In the genomic region with DNA sequence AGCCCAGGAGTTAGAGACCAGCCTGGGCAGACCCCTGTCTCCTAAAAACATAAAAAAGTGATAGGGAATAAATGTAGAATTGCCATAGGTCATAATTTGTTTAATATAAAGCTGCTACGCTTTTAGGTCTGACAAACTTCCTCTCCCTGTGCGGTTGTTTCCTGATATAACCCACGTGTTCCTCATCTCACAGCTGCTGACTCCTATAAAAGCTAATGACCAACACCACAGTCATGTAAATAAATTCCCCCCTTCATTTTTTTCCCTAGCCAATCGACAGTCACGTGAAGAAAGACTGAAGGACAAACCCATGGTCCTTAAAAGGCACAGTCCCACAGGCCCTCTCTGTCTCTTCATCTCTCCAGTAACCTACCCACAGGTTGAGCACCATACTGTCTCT, we compare ENCODE assay signal across 11 cellular contexts. TPM values are rescaled to one million over a fixed set of nuclear protein-coding genes. Genes with fewer than 3 reads are reported as not detected.
DNase-seq lines count a peak whose midpoint lies in the region; ATAC-seq, FAIRE-seq and TF ChIP-seq lines count a peak whose summit lies in the region.
"Had no signal": no experiment of that assay in that cellular context is flagged by ENCODE, and none has a peak within 500 bp of the region (broad histone marks: within the 10 kb centered on the region; RNA-seq: fewer than 3 reads in every experiment).

No MANE protein-coding gene starts in this region.

- H2AFZ ChIP-seq in MM.1S (ENCODE audit: low read length): no peak overlapping the region
- H2AFZ ChIP-seq in K562 (ENCODE audit: low read depth, low read length): no peak overlapping the region
- H2AFZ ChIP-seq: hepatocyte had no signal

- BruUV-seq in K562 (replicated peaks; lab: Mats Ljungman, UMichigan): no TSS peak

- ATAC-seq in activated CD8-positive, alpha-beta memory T cell treated with anti-CD3 and anti-CD28 coated beads, Interleukin-2, amount 10 ng/mL, durations not matched to agents 7 days and 5 days: no peak
- ATAC-seq in K562 (no peak), GM19395 (IDR thresholded peaks at IDR 0.05; ENCODE audit: unreplicated experiment) (no peak)

- no peaks in the 10 kb centered on the region for H3K9me2 ChIP-seq in MM.1S (replicated peaks; ENCODE audit: insufficient read depth, low read length)

- peaks cover 15% of the 10 kb centered on the region for H3K4me1 Mint-ChIP-seq in activated CD8-positive, alpha-beta memory T cell treated with anti-CD3 and anti-CD28 coated beads, Interleukin-2, amount 10 ng/mL, durations not matched to agents 7 days and 5 days
- H3K4me1 Mint-ChIP-seq in progenitor cell of endocrine pancreas (ENCODE audit: low read depth): no peaks in the 10 kb centered on the region

- no peak overlapping the region for H3K9ac ChIP-seq in MM.1S (ENCODE audit: low read length)
- no peak overlapping the region for H3K9ac ChIP-seq in K562 (ENCODE audit: insufficient read depth in 1 of 2, low read depth in 2 of 2, low read length in 2 of 2)
- no peak overlapping the region for H3K9ac ChIP-seq in skeletal muscle satellite cell (ENCODE audit: low read depth, low read length)

- peaks cover 35% of the 10 kb centered on the region for H3K9me3 Mint-ChIP-seq in activated CD8-positive, alpha-beta memory T cell treated with anti-CD3 and anti-CD28 coated beads, Interleukin-2, amount 10 ng/mL, durations not matched to agents 7 days and 5 days (ENCODE audit: low read depth)
- H3K9me3 Mint-ChIP-seq in progenitor cell of endocrine pancreas (ENCODE audit: low read depth): peaks cover 47% of the 10 kb centered on the region

- WGBS in K562 (ENCODE audit: insufficient coverage, low coverage, missing lambda C conversion rate): 16% methylated on average over 5 of the region's 5 CpGs

- H3K4me3 ChIP-seq in MM.1S (ENCODE audit: low read length) (no peak overlapping the region), K562 (no peak overlapping the region), skeletal muscle satellite cell (ENCODE audit: low read length) (peak overlapping the region; percentile 83)
- H3K4me3 ChIP-seq: hepatocyte had no signal

- TF ChIP-seq EP300 in K562 (IDR thresholded peaks at IDR 0.05; ENCODE audit: low read length): no peak

- no peak for FAIRE-seq in K562 (lab: Jason Lieb, UNC)
- FAIRE-seq: TTC549 had no signal

- H3K9me1 ChIP-seq in K562 (ENCODE audit: control insufficient read depth, insufficient read depth, low read length): no peaks in the 10 kb centered on the region

- H3K79me2 ChIP-seq in MM.1S (ENCODE audit: low read length): no peaks in the 10 kb centered on the region
- H3K79me2 ChIP-seq in K562 (ENCODE audit: control insufficient read depth, insufficient read depth, low read length): no peaks in the 10 kb centered on the region
- H3K79me2 ChIP-seq: hepatocyte had no signal

- in situ Hi-C loops in K562 (cut with MboI): no loop called here

- H3K27me3 Mint-ChIP-seq in activated CD8-positive, alpha-beta memory T cell treated with anti-CD3 and anti-CD28 coated beads, Interleukin-2, amount 10 ng/mL, durations not matched to agents 7 days and 5 days: no peaks in the 10 kb centered on the region
- no peaks in the 10 kb centered on the region for H3K27me3 Mint-ChIP-seq in progenitor cell of endocrine pancreas

- TF ChIP-seq RAD21 in K562 (CRISPR knock-in tag; conservative IDR thresholded peaks at IDR 0.05 in 1 of 2, IDR thresholded peaks at IDR 0.05 in 1 of 2): no peak

- H3K4me1 ChIP-seq in MM.1S (ENCODE audit: low read length) (no peaks in the 10 kb centered on the region), K562 (replicated peaks in 1 of 2; ENCODE audit: control insufficient read depth in 2 of 2, insufficient read depth in 2 of 2, low read length in 2 of 2) (peaks cover 0 to 7% of the 10 kb centered on the region in 2 experiments; a peak in 2 of 5 replicates), skeletal muscle satellite cell (ENCODE audit: control insufficient read depth, insufficient read depth, low read length) (no peaks in the 10 kb centered on the region)
- H3K4me1 ChIP-seq: Peyer's patch had no signal

- no peak for DNase-seq in activated CD8-positive, alpha-beta memory T cell treated with anti-CD3 and anti-CD28 coated beads, Interleukin-2, amount 10 ng/mL, durations not matched to agents 7 days and 5 days
- no peak for DNase-seq in activated CD8-positive, alpha-beta memory T cell treated with anti-CD3 and anti-CD28 coated beads, Interleukin-2, amount 50 U/mL, for 48 hours
- no peak for DNase-seq in MM.1S
- no peak for DNase-seq in K562 (ENCODE audit: extremely low read depth in 1 of 4, low spot score in 3 of 4)
- no peak for DNase-seq in progenitor cell of endocrine pancreas (ENCODE audit: low spot score, unreplicated experiment)
- DNase-seq in amniotic stem cell (lab: John Stamatoyannopoulos, UW): no peak
- DNase-seq: Peyer's patch had no signal

- TF ChIP-seq POLR2A in K562 (conservative IDR thresholded peaks at IDR 0.05): no peak

- peaks cover 43% of the 10 kb centered on the region for H3K36me3 Mint-ChIP-seq in activated CD8-positive, alpha-beta memory T cell treated with anti-CD3 and anti-CD28 coated beads, Interleukin-2, amount 10 ng/mL, durations not matched to agents 7 days and 5 days
- H3K36me3 Mint-ChIP-seq in progenitor cell of endocrine pancreas (ENCODE audit: insufficient read depth): peaks cover 28% of the 10 kb centered on the region

- no peak overlapping the region for H3K27ac Mint-ChIP-seq in activated CD8-positive, alpha-beta memory T cell treated with anti-CD3 and anti-CD28 coated beads, Interleukin-2, amount 10 ng/mL, durations not matched to agents 7 days and 5 days
- no peak overlapping the region for H3K27ac Mint-ChIP-seq in progenitor cell of endocrine pancreas

- H3K4me2 ChIP-seq in MM.1S (ENCODE audit: low read depth, low read length): peak overlapping the region; percentile 25; the same call in 1 of the 2 replicates
- H3K4me2 ChIP-seq in K562 (ENCODE audit: insufficient read depth, low read length): 0 out of 2 replicates have a peak overlapping the region, but pooled peaks have one; percentile 80
- H3K4me2 ChIP-seq in skeletal muscle satellite cell (ENCODE audit: low read length): peak overlapping the region; percentile 76
- H3K4me2 ChIP-seq: hepatocyte had no signal

- no peak for TF ChIP-seq CTCF in MM.1S (IDR thresholded peaks at IDR 0.05; ENCODE audit: low read length)
- TF ChIP-seq CTCF in K562 (IDR thresholded peaks at IDR 0.05 in 2 of 3, conservative IDR thresholded peaks at IDR 0.05 in 1 of 3; ENCODE audit: insufficient read depth in 2 of 3, low read depth in 1 of 3, low read length in 3 of 3): no peak
- no peak for TF ChIP-seq CTCF in progenitor cell of endocrine pancreas (IDR thresholded peaks at IDR 0.05; ENCODE audit: unreplicated experiment)

- H3K4me3 Mint-ChIP-seq in activated CD8-positive, alpha-beta memory T cell treated with anti-CD3 and anti-CD28 coated beads, Interleukin-2, amount 10 ng/mL, durations not matched to agents 7 days and 5 days: peak overlapping the region; percentile 40
- no peak overlapping the region for H3K4me3 Mint-ChIP-seq in progenitor cell of endocrine pancreas (ENCODE audit: low read depth)

- H3K36me3 ChIP-seq in MM.1S (replicated peaks; ENCODE audit: insufficient read depth, low read length): peaks cover 2% of the 10 kb centered on the region; the same call in 1 of the 2 replicates
- H3K36me3 ChIP-seq in K562 (ENCODE audit: control insufficient read depth, insufficient read depth, low read length): peaks cover 3% of the 10 kb centered on the region; the same call in 1 of the 3 replicates
- H3K36me3 ChIP-seq in skeletal muscle satellite cell (ENCODE audit: insufficient read depth, low read length): peaks cover 11% of the 10 kb centered on the region

- H3K27ac ChIP-seq in MM.1S (ENCODE audit: low read length) (no peak overlapping the region), K562 (ENCODE audit: extremely low read depth, low read depth, low read length) (no peak overlapping the region)
- H3K27ac ChIP-seq: hepatocyte, Peyer's patch had no signal

- POLR2A ChIA-PET in K562 (lab: Yijun Ruan, JAX): interaction anchor here (0.7 kb wide), 1 partner anchor 139 kb away, joined by 3 read pairs; no protein-coding TSS in a partner anchor

- H4K20me1 ChIP-seq in MM.1S (ENCODE audit: insufficient read depth, low read length): no peaks in the 10 kb centered on the region
- H4K20me1 ChIP-seq in K562 (replicated peaks; ENCODE audit: control insufficient read depth, insufficient read depth, low read length): no peaks in the 10 kb centered on the region

- CTCF ChIA-PET in activated CD8-positive, alpha-beta memory T cell treated with anti-CD3 and anti-CD28 coated beads, Interleukin-2, amount 10 ng/mL, durations not matched to agents 7 days and 5 days (lab: Charles Lee): no interaction called here
- CTCF ChIA-PET in K562 (lab: Yijun Ruan, JAX; ENCODE audit: low intra/inter-chr PET ratio): no interaction called here

- H3F3A ChIP-seq in MM.1S (ENCODE audit: insufficient read depth, low read length): no peaks in the 10 kb centered on the region

- no peaks in the 10 kb centered on the region for H3K27me3 ChIP-seq in MM.1S (replicated peaks; ENCODE audit: insufficient read depth, low read length)
- no peaks in the 10 kb centered on the region for H3K27me3 ChIP-seq in K562 (ENCODE audit: control insufficient read depth in 2 of 2, insufficient read depth in 2 of 2, low read length in 2 of 2)
- H3K27me3 ChIP-seq in skeletal muscle satellite cell (ENCODE audit: control insufficient read depth, insufficient read depth, low read length): no peaks in the 10 kb centered on the region
- H3K27me3 ChIP-seq: hepatocyte, Peyer's patch had no signal

- H3K9me3 ChIP-seq in MM.1S (replicated peaks; ENCODE audit: insufficient read depth, low read length) (no peaks in the 10 kb centered on the region), K562 (replicated peaks; ENCODE audit: control insufficient read depth, insufficient read depth, low read depth, low read length) (peaks cover 16% of the 10 kb centered on the region), skeletal muscle satellite cell (replicated peaks; ENCODE audit: low read length) (peaks cover 22% of the 10 kb centered on the region)

- intact Hi-C loops in K562 (cut with micrococcal nuclease): no loop called here

RNA-seq across cellular contexts. Expression of a gene that starts 27.5 kb away (rescaled TPM):
- total RNA-seq in activated CD8-positive, alpha-beta memory T cell treated with anti-CD3 and anti-CD28 coated beads, Interleukin-2, amount 10 ng/mL, durations not matched to agents 7 days and 5 days: 10 to 100 TPM; 34.1 to 48.3 TPM
- 76.6 and 137 TPM in 2 replicates for total RNA-seq in K562 (2011; cell fraction: chromatin; rRNA removed; ENCODE audit: low replicate concordance)
- 48.4 and 57.0 TPM in 2 replicates for total RNA-seq in K562 (2011; cell fraction: nucleolus; rRNA removed)
- 61.3 and 61.5 TPM in 2 replicates for total RNA-seq in K562 (2011; cell fraction: nucleoplasm; rRNA removed)
- total RNA-seq in K562 (2014; rRNA removed) (12.7 and 14.0 TPM in 2 replicates), K562 (2014; rRNA removed; fragmentation: Illumina TruSeq; extraction: Trizol) (23.0 and 27.1 TPM in 2 replicates), K562 (2015; rRNA removed; fragmentation: Illumina TruSeq; extraction: Trizol) (19.2 and 19.3 TPM in 2 replicates), K562 (2021) (20.0 and 20.3 TPM in 2 replicates), progenitor cell of endocrine pancreas (35.4 and 37.0 TPM in 2 replicates)
- polyA plus RNA-seq in K562 (2011; rRNA removed) (40.9 and 41.8 TPM in 2 replicates), K562 (2014; fragmentation: Illumina TruSeq; extraction: Trizol) (19.8 and 21.0 TPM in 2 replicates), K562 (2014; fragmentation: Nextera tagmentation; extraction: Ambion mirVana) (1 to 10 TPM; 5.9 to 7.6 TPM), K562 (2014; rRNA removed) (16.2 and 21.6 TPM in 2 replicates)
- polyA plus RNA-seq in K562 (2011; cell fraction: cytosol; rRNA removed): 6.0 and 12.9 TPM in 2 replicates
- polyA plus RNA-seq in K562 (2011; cell fraction: nucleus; rRNA removed): 110 and 166 TPM in 2 replicates
- polyA plus RNA-seq in K562 (2012): 15.2 and 24.4 TPM in 2 replicates
- polyA minus RNA-seq in K562 (2011; rRNA and poly(A)+ RNA removed): 46.3 and 50.6 TPM in 2 replicates
- polyA minus RNA-seq in K562 (2011; cell fraction: cytosol; rRNA and poly(A)+ RNA removed): 8.7 and 11.6 TPM in 2 replicates
- polyA minus RNA-seq in K562 (2011; cell fraction: nucleus; rRNA and poly(A)+ RNA removed): 34.6 and 57.4 TPM in 2 replicates
- 4.8 and 6.6 TPM in 2 replicates for total RNA-seq in skeletal muscle satellite cell (2012; rRNA removed)

RNA-seq across cellular contexts. Expression of a gene that starts 45.0 kb away (rescaled TPM):
- total RNA-seq in activated CD8-positive, alpha-beta memory T cell treated with anti-CD3 and anti-CD28 coated beads, Interleukin-2, amount 10 ng/mL, durations not matched to agents 7 days and 5 days: 1 to 10 TPM; 1.1 to 1.2 TPM
- total RNA-seq in K562 (2011; cell fraction: chromatin; rRNA removed; ENCODE audit: low replicate concordance): 1.1 and 2.9 TPM in 2 replicates
- 0.83 and 0.92 TPM in 2 replicates for total RNA-seq in K562 (2011; cell fraction: nucleolus; rRNA removed)
- 1.6 and 2.6 TPM in 2 replicates for total RNA-seq in K562 (2011; cell fraction: nucleoplasm; rRNA removed)
- 0.45 and 0.49 TPM in 2 replicates for total RNA-seq in K562 (2014; rRNA removed)
- 0.64 and 1.2 TPM in 2 replicates for total RNA-seq in K562 (2014; rRNA removed; fragmentation: Illumina TruSeq; extraction: Trizol)
- total RNA-seq in K562 (2015; rRNA removed; fragmentation: Illumina TruSeq; extraction: Trizol): 0.76 and 1.1 TPM in 2 replicates
- total RNA-seq in K562 (2021): 0.45 and 0.82 TPM in 2 replicates
- 0.73 and 1.1 TPM in 2 replicates for polyA plus RNA-seq in K562 (2011; rRNA removed)
- polyA plus RNA-seq in K562 (2011; cell fraction: cytosol; rRNA removed): 0.10 and 0.40 TPM in 2 replicates
- polyA plus RNA-seq in K562 (2011; cell fraction: nucleus; rRNA removed): 1.3 and 1.8 TPM in 2 replicates
- 0.86 and 3.1 TPM in 2 replicates for polyA plus RNA-seq in K562 (2012)
- 0.78 and 1.8 TPM in 2 replicates for polyA plus RNA-seq in K562 (2014; fragmentation: Illumina TruSeq; extraction: Trizol)
- 1 to 10 TPM in 1 of 2 experiments, under 1 TPM in 1; 0.25 to 1.2 TPM for polyA plus RNA-seq in K562 (2014; fragmentation: Nextera tagmentation; extraction: Ambion mirVana)
- polyA plus RNA-seq in K562 (2014; rRNA removed): 0.46 and 1.5 TPM in 2 replicates
- 0.77 and 1.0 TPM in 2 replicates for polyA minus RNA-seq in K562 (2011; rRNA and poly(A)+ RNA removed)
- polyA minus RNA-seq in K562 (2011; cell fraction: cytosol; rRNA and poly(A)+ RNA removed): not detected in 2 replicates
- 0.40 and 0.78 TPM in 2 replicates for polyA minus RNA-seq in K562 (2011; cell fraction: nucleus; rRNA and poly(A)+ RNA removed)
- total RNA-seq in skeletal muscle satellite cell (2012; rRNA removed): 0.44 and 0.51 TPM in 2 replicates
- total RNA-seq in progenitor cell of endocrine pancreas: 12.7 and 12.9 TPM in 2 replicates

Comparison
In these comparisons a context has a peak if more than half of its experiments do, and no peak if none do; other contexts are left out.
1. H3K4me2 ChIP-seq: peak in every context shown above with its lines; median percentile 80 in K562; 76 in skeletal muscle satellite cell; 25 in MM.1S.